1 cellular context compared by ENCODE assay signal in genomic region chr17:48045270-48046001, GRCh38.
TF ChIP-seq lines count a peak whose summit lies in the region.

No MANE protein-coding gene starts in this region.

TF ChIP-seq in A549, 52 proteins besides CTCF, POLR2A, EP300 and RAD21 (continued from another document):
- no peak for TF ChIP-seq ZFP36 (IDR thresholded peaks at IDR 0.05; ENCODE audit: borderline replicate concordance, partially characterized antibody)
- no peak for TF ChIP-seq REST (IDR thresholded peaks at IDR 0.05)
- TF ChIP-seq CEBPB (IDR thresholded peaks at IDR 0.05) = no peak
- TF ChIP-seq ZSCAN20 (CRISPR knock-in tag; IDR thresholded peaks at IDR 0.05) = no peak
- no peak for TF ChIP-seq GATA3 (IDR thresholded peaks at IDR 0.05; ENCODE audit: borderline replicate concordance)
- no peak for TF ChIP-seq MAZ (IDR thresholded peaks at IDR 0.05; ENCODE audit: borderline replicate concordance, low read depth, low read length)
- TF ChIP-seq PBX3 (IDR thresholded peaks at IDR 0.05) = no peak
- no peak for TF ChIP-seq TP53 (CRISPR knock-in tag; IDR thresholded peaks at IDR 0.05)
- no peak for TF ChIP-seq BCL3 (IDR thresholded peaks at IDR 0.05)
- TF ChIP-seq HEYL (CRISPR knock-in tag; IDR thresholded peaks at IDR 0.05) = no peak
- no peak for TF ChIP-seq CHD2 (IDR thresholded peaks at IDR 0.05; ENCODE audit: low read length, partially characterized antibody)
- no peak for TF ChIP-seq HOXB5 (CRISPR knock-in tag; IDR thresholded peaks at IDR 0.05)
